ENCODE assay signal across 1 cellular context in genomic region chr2:42089340-42089925, GRCh38.
TF ChIP-seq lines count a peak whose summit lies in the region.

No MANE protein-coding gene starts in this region.

TF ChIP-seq in endothelial cell of umbilical vein, 7 proteins besides CTCF, POLR2A, EP300 and RAD21 (continued from another document):
- TF ChIP-seq, protein P1, sequence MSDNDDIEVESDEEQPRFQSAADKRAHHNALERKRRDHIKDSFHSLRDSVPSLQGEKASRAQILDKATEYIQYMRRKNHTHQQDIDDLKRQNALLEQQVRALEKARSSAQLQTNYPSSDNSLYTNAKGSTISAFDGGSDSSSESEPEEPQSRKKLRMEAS (IDR thresholded peaks at IDR 0.05; ENCODE audit: insufficient read depth, insufficient read length): no peak
